ENCODE assay signal across 2 cellular contexts in the genomic region with DNA sequence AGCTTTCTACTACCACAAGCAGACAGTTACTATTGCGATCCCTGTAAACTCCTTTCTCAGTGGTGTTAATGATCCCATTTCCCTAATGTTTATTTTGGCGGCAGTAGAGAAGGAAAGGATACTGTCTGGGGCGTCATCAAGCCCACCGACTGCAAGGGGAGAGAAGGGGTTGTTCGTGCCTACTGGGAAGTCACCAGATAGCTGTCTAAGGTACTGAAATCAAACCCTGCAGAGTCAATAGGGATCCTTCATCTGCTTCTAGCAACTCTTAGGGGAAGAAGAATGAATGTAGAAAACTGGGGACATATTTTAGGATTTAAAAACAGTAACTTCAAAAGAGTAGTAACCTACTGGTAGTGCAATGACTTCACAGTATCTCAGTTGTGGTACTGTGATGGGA.
A peak's percentile ranks its signal among the peaks of the same experiment; 100 is the strongest.
TF ChIP-seq lines count a peak whose summit lies in the region.

No MANE protein-coding gene starts in this region.

TF ChIP-seq in GM23338, 12 proteins besides CTCF, POLR2A, EP300 and RAD21:
- peak; percentile 71 for TF ChIP-seq REST (IDR thresholded peaks at IDR 0.05; ENCODE audit: unreplicated experiment)
- no peak for TF ChIP-seq NANOG (IDR thresholded peaks at IDR 0.05; ENCODE audit: borderline replicate concordance)

TF ChIP-seq in K562, 482 proteins besides CTCF, POLR2A, EP300 and RAD21:
- TF ChIP-seq THAP12 (CRISPR knock-in tag; IDR thresholded peaks at IDR 0.05) = no peak
- no peak for TF ChIP-seq BRCA1 (IDR thresholded peaks at IDR 0.05)
- TF ChIP-seq BRCA1 (CRISPR knock-in tag; IDR thresholded peaks at IDR 0.05) = no peak
- TF ChIP-seq SNRNP70 (optimal IDR thresholded peaks at IDR 0.05; ENCODE audit: low read depth, low read length) = no peak
- TF ChIP-seq MIER1 (IDR thresholded peaks at IDR 0.05; ENCODE audit: low read depth) = peak; percentile 77; the same call in 1 of the 2 replicates
- no peak for TF ChIP-seq TFAM (CRISPR knock-in tag; conservative IDR thresholded peaks at IDR 0.05)
- TF ChIP-seq GTF2E2 (tag; IDR thresholded peaks at IDR 0.05) = no peak
- TF ChIP-seq POLR2H (tag; IDR thresholded peaks at IDR 0.05; ENCODE audit: low read depth) = no peak
- TF ChIP-seq TARDBP (IDR thresholded peaks at IDR 0.05) = no peak
- peak; percentile 86 for TF ChIP-seq EHMT2 (IDR thresholded peaks at IDR 0.05)
- TF ChIP-seq REST (CRISPR knock-in tag; IDR thresholded peaks at IDR 0.05; ENCODE audit: low read depth) = 0 out of 2 replicates have a peak, but pooled peaks have one; percentile 58
- no peak for TF ChIP-seq KLF1 (tag; IDR thresholded peaks at IDR 0.05)
- no peak for TF ChIP-seq NFIX (CRISPR knock-in tag; IDR thresholded peaks at IDR 0.05; ENCODE audit: low read depth)
- no peak for TF ChIP-seq CGGBP1 (CRISPR knock-in tag; IDR thresholded peaks at IDR 0.05)
- no peak for TF ChIP-seq HSF4 (CRISPR knock-in tag; IDR thresholded peaks at IDR 0.05; ENCODE audit: borderline replicate concordance)
- TF ChIP-seq ELF2 (CRISPR knock-in tag; IDR thresholded peaks at IDR 0.05) = no peak
- no peak for TF ChIP-seq TBP (optimal IDR thresholded peaks at IDR 0.05; ENCODE audit: low read depth, low read length)
- no peak for TF ChIP-seq GTF2F1 (IDR thresholded peaks at IDR 0.05; ENCODE audit: low read depth, low read length)
- TF ChIP-seq, protein P1, sequence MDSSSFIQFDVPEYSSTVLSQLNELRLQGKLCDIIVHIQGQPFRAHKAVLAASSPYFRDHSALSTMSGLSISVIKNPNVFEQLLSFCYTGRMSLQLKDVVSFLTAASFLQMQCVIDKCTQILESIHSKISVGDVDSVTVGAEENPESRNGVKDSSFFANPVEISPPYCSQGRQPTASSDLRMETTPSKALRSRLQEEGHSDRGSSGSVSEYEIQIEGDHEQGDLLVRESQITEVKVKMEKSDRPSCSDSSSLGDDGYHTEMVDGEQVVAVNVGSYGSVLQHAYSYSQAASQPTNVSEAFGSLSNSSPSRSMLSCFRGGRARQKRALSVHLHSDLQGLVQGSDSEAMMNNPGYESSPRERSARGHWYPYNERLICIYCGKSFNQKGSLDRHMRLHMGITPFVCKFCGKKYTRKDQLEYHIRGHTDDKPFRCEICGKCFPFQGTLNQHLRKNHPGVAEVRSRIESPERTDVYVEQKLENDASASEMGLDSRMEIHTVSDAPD (CRISPR knock-in tag; IDR thresholded peaks at IDR 0.05) = no peak
